Comparison of ENCODE assay signal across 9 cellular contexts in the genomic region with DNA sequence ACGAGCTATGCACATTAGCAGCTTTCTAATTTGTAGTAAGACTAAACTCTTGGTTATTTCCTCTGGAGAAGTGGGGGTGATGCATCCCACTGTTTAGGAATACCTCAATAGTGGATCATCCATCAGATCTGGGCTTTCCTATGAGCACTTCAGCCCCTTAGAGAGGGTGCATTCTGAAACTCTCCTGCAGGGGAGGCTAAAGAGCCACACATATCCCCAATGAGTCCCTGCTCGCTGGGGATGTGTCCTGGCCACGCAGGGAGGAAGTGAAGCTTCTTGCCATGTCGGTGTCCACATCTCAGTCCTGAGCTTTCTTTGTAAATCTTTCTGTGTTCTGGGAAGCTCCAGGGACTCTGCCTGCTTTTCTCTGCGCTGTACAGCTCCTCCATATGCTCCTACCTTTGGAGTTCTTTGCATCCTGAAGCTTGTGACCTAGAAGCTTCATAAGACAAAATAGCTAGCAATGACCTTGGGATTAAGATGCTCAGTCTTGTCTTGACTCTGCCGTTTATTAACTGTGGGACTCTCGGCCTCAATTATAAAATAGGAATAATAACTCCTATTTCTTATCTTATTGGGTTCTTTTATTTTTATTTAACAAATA. TPM values are rescaled to one million over a fixed set of nuclear protein-coding genes. Genes with fewer than 3 reads are reported as not detected.
DNase-seq lines count a peak whose midpoint lies in the region; ATAC-seq and TF ChIP-seq lines count a peak whose summit lies in the region.
"Had no signal": no experiment of that assay in that cellular context is flagged by ENCODE, and none has a peak within 500 bp of the region (broad histone marks: within the 10 kb centered on the region; RNA-seq: fewer than 3 reads in every experiment).

No MANE protein-coding gene starts in this region.

- no peak for TF ChIP-seq POLR2A in thyroid gland (IDR thresholded peaks at IDR 0.05)

- peaks cover 15% of the 10 kb centered on the region for H3K27me3 ChIP-seq in CD4-positive, CD25-positive, alpha-beta regulatory T cell (ENCODE audit: control insufficient read depth, insufficient read depth, low read length)
- H3K27me3 ChIP-seq in thyroid gland = no peaks in the 10 kb centered on the region

- ATAC-seq in CD4-positive, CD25-positive, alpha-beta regulatory T cell (ENCODE audit: low read depth in 2 of 2) = peak; percentile 66 to 72
- ATAC-seq in GM18907 (IDR thresholded peaks at IDR 0.05; ENCODE audit: unreplicated experiment) (peak; percentile 79), HG03175 (IDR thresholded peaks at IDR 0.05; ENCODE audit: unreplicated experiment) (peak; percentile 74)

- no peaks in the 10 kb centered on the region for H3K9me3 Mint-ChIP-seq in CD4-positive, CD25-positive, alpha-beta regulatory T cell
- no peaks in the 10 kb centered on the region for H3K9me3 Mint-ChIP-seq in nephron progenitor cell
- H3K9me3 Mint-ChIP-seq: activated naive CD4-positive, alpha-beta T cell treated with anti-CD3 and anti-CD28 coated beads, Interleukin-2, amount 50 U/mL, for 24 hours had no signal

- H3K4me1 ChIP-seq in CD4-positive, CD25-positive, alpha-beta regulatory T cell (ENCODE audit: control insufficient read depth, insufficient read depth, low read length, poor library complexity, severe bottlenecking) = peaks cover 10% of the 10 kb centered on the region
- H3K4me1 ChIP-seq in thyroid gland = peaks cover 0 to 3% of the 10 kb centered on the region in 2 donors

- H3K4me1 Mint-ChIP-seq in CD4-positive, CD25-positive, alpha-beta regulatory T cell = peaks cover 0 to 17% (median 7%) of the 10 kb centered on the region in 4 donors
- H3K4me1 Mint-ChIP-seq in nephron progenitor cell = peaks cover 15% of the 10 kb centered on the region

- peak in 2 of 3 donors; percentile 23 to 73 for DNase-seq in CD4-positive, CD25-positive, alpha-beta regulatory T cell
- peak; percentile 45 to 78 for DNase-seq in NOMO-1 (lab: John Stamatoyannopoulos, UW; ENCODE audit: unreplicated experiment in 2 of 2)
- DNase-seq in activated T-cell treated with anti-CD3 and anti-CD28 coated beads for 1 hour (ENCODE audit: low read depth) = peak; percentile 26
- peak; percentile 51 for DNase-seq in fibroblast of gingiva (ENCODE audit: low read depth)
- peak; percentile 81 for DNase-seq in nephron progenitor cell
- peak; percentile 68 to 70 for DNase-seq in thyroid gland

- intact Hi-C loops in thyroid gland (cut with DNase I) = loop anchor here (2.0 kb wide), 1 partner anchor 359 kb away; no protein-coding TSS in a partner anchor

- 34 to 38% methylated on average over 7 of the region's 7 CpGs for WGBS in thyroid gland, 2 donors

- no peaks in the 10 kb centered on the region for H3K36me3 Mint-ChIP-seq in CD4-positive, CD25-positive, alpha-beta regulatory T cell
- no peaks in the 10 kb centered on the region for H3K36me3 Mint-ChIP-seq in nephron progenitor cell (ENCODE audit: low read depth)
- H3K36me3 Mint-ChIP-seq: activated naive CD4-positive, alpha-beta T cell treated with anti-CD3 and anti-CD28 coated beads, Interleukin-2, amount 50 U/mL, for 24 hours had no signal

- no peak overlapping the region for H3K27ac ChIP-seq in CD4-positive, CD25-positive, alpha-beta regulatory T cell (ENCODE audit: insufficient read depth, low read length, poor library complexity, severe bottlenecking)
- H3K27ac ChIP-seq in thyroid gland = no peak overlapping the region

- no peak overlapping the region for H3K4me3 ChIP-seq in CD4-positive, CD25-positive, alpha-beta regulatory T cell (ENCODE audit: low read depth, low read length)
- no peak overlapping the region for H3K4me3 ChIP-seq in thyroid gland (replicated peaks in 1 of 3)

- peaks cover 51% of the 10 kb centered on the region for H3K27me3 Mint-ChIP-seq in CD4-positive, CD25-positive, alpha-beta regulatory T cell
- H3K27me3 Mint-ChIP-seq in nephron progenitor cell (ENCODE audit: low read depth, poor library complexity) = peaks cover 15% of the 10 kb centered on the region

- H3K4me3 Mint-ChIP-seq in CD4-positive, CD25-positive, alpha-beta regulatory T cell = no peak overlapping the region
- H3K4me3 Mint-ChIP-seq in nephron progenitor cell = no peak overlapping the region

- TF ChIP-seq CTCF in nephron progenitor cell (IDR thresholded peaks at IDR 0.05) (peak; percentile 99), thyroid gland (IDR thresholded peaks at IDR 0.05) (peak; percentile 68 to 95 (median 92))

- H3K9me3 ChIP-seq in CD4-positive, CD25-positive, alpha-beta regulatory T cell (ENCODE audit: control insufficient read depth in 2 of 2, low read length in 2 of 2) = no peaks in the 10 kb centered on the region
- H3K9me3 ChIP-seq in thyroid gland = no peaks in the 10 kb centered on the region

- no peaks in the 10 kb centered on the region for H3K36me3 ChIP-seq in CD4-positive, CD25-positive, alpha-beta regulatory T cell (ENCODE audit: control insufficient read depth, insufficient read depth, low read length)
- no peaks in the 10 kb centered on the region for H3K36me3 ChIP-seq in thyroid gland

- no peak overlapping the region for H3K27ac Mint-ChIP-seq in CD4-positive, CD25-positive, alpha-beta regulatory T cell
- H3K27ac Mint-ChIP-seq in nephron progenitor cell = no peak overlapping the region
- H3K27ac Mint-ChIP-seq: activated naive CD4-positive, alpha-beta T cell treated with anti-CD3 and anti-CD28 coated beads, Interleukin-2, amount 50 U/mL, for 24 hours had no signal

RNA-seq across cellular contexts. Expression of a gene that starts 28.3 kb away (rescaled TPM):
- total RNA-seq in CD4-positive, CD25-positive, alpha-beta regulatory T cell = not detected
- not detected for polyA plus RNA-seq in CD4-positive, CD25-positive, alpha-beta regulatory T cell
- 10 to 100 TPM in 1 of 4 donors, 1 to 10 TPM in 3; 5.5 to 11.6 (median 7.2) TPM for total RNA-seq in thyroid gland

RNA-seq across cellular contexts. Expression of a gene that starts 48.4 kb away (rescaled TPM):
- total RNA-seq in CD4-positive, CD25-positive, alpha-beta regulatory T cell = 4.6 TPM
- 10 to 100 TPM; 14.7 to 27.7 (median 21.2) TPM for polyA plus RNA-seq in CD4-positive, CD25-positive, alpha-beta regulatory T cell
- total RNA-seq in thyroid gland = 1 to 10 TPM in 2 of 4 donors, under 1 TPM in 2; 0.45 to 3.4 (median 1.5) TPM

Comparison
In these comparisons a context has a peak if more than half of its experiments do, and no peak if none do; other contexts are left out.
1. DNase-seq: peak in every context shown above with its lines; median percentile 81 in nephron progenitor cell; 69 in thyroid gland; 62 in NOMO-1; 51 in fibroblast of gingiva; 48 in CD4-positive, CD25-positive, alpha-beta regulatory T cell; 26 in activated T-cell treated with anti-CD3 and anti-CD28 coated beads for 1 hour.